Comparison of ENCODE assay signal across 19 cellular contexts in genomic region chr11:20010861-20011225, GRCh38.
"Had no signal": no experiment of that assay in that cellular context is flagged by ENCODE, and none has a peak within 500 bp of the region (broad histone marks: within the 10 kb centered on the region; RNA-seq: fewer than 3 reads in every experiment).

No MANE protein-coding gene starts in this region.

- H3K4me3 ChIP-seq: gastroesophageal sphincter, prostate gland, tibial nerve, uterus had no signal

- H3K27ac Mint-ChIP-seq: activated naive CD4-positive, alpha-beta T cell treated with anti-CD3 and anti-CD28 coated beads for 36 hours; activated naive CD8-positive, alpha-beta T cell treated with anti-CD3 and anti-CD28 coated beads, Interleukin-2, amount 50 U/mL, for 24 hours; activated T-helper 17 cell treated with anti-CD3 and anti-CD28 coated beads, Interleukin-2, amount 50 U/mL, for 72 hours; nephron; T-helper 2 cell treated with Interferon-gamma antibody and Interleukin-4, amounts not matched to agents 5 μg/mL and 100 μg/mL, for 36 hours had no signal

- ATAC-seq: activated naive CD8-positive, alpha-beta T cell treated with anti-CD3 and anti-CD28 coated beads, Interleukin-2, amount 50 U/mL, for 24 hours; activated T-helper 17 cell treated with anti-CD3 and anti-CD28 coated beads, Interleukin-2, amount 50 U/mL, for 72 hours; gastroesophageal sphincter; left ventricle myocardium superior; right cardiac atrium had no signal

- H3K4me3 Mint-ChIP-seq: activated naive CD4-positive, alpha-beta T cell treated with anti-CD3 and anti-CD28 coated beads for 36 hours; activated naive CD8-positive, alpha-beta T cell treated with anti-CD3 and anti-CD28 coated beads, Interleukin-2, amount 50 U/mL, for 24 hours; activated T-helper 17 cell treated with anti-CD3 and anti-CD28 coated beads, Interleukin-2, amount 50 U/mL, for 72 hours; nephron; T-helper 2 cell treated with Interferon-gamma antibody and Interleukin-4, amounts not matched to agents 5 μg/mL and 100 μg/mL, for 36 hours had no signal

- H3K9me3 Mint-ChIP-seq: activated naive CD4-positive, alpha-beta T cell treated with anti-CD3 and anti-CD28 coated beads for 36 hours; activated naive CD8-positive, alpha-beta T cell treated with anti-CD3 and anti-CD28 coated beads, Interleukin-2, amount 50 U/mL, for 24 hours; activated T-helper 17 cell treated with anti-CD3 and anti-CD28 coated beads, Interleukin-2, amount 50 U/mL, for 72 hours; nephron; T-helper 2 cell treated with Interferon-gamma antibody and Interleukin-4, amounts not matched to agents 5 μg/mL and 100 μg/mL, for 36 hours had no signal

- H3K27ac ChIP-seq: gastroesophageal sphincter, prostate gland, tibial nerve had no signal

- H3K27me3 ChIP-seq: gastroesophageal sphincter, tibial nerve, uterus had no signal

- H3K36me3 ChIP-seq: prostate gland, uterus had no signal

- H3K4me1 Mint-ChIP-seq: activated naive CD8-positive, alpha-beta T cell treated with anti-CD3 and anti-CD28 coated beads, Interleukin-2, amount 50 U/mL, for 24 hours; activated T-helper 17 cell treated with anti-CD3 and anti-CD28 coated beads, Interleukin-2, amount 50 U/mL, for 72 hours had no signal

- H3K9me3 ChIP-seq: gastroesophageal sphincter, prostate gland, tibial nerve, uterus had no signal

- DNase-seq: activated naive CD4-positive, alpha-beta T cell treated with anti-CD3 and anti-CD28 coated beads for 36 hours; activated naive CD8-positive, alpha-beta T cell treated with anti-CD3 and anti-CD28 coated beads, Interleukin-2, amount 50 U/mL, for 24 hours; aorta; dermis blood vessel endothelial cell; left ventricle myocardium superior; occipital lobe; right cardiac atrium; small intestine; stimulated activated CD4-positive, alpha-beta T cell treated with anti-CD3 and anti-CD28 coated beads, Interleukin-4, amount 100 ng/mL, for 4 hours; stimulated activated CD8-positive, alpha-beta memory T cell treated with anti-CD3 and anti-CD28 coated beads, Interleukin-4, amount 100 ng/mL, for 48 hours; stimulated activated naive CD4-positive, alpha-beta T cell treated with Interleukin-2 at 50 U/mL for 16 hours; substantia nigra; uterus had no signal
